In the genomic region with DNA sequence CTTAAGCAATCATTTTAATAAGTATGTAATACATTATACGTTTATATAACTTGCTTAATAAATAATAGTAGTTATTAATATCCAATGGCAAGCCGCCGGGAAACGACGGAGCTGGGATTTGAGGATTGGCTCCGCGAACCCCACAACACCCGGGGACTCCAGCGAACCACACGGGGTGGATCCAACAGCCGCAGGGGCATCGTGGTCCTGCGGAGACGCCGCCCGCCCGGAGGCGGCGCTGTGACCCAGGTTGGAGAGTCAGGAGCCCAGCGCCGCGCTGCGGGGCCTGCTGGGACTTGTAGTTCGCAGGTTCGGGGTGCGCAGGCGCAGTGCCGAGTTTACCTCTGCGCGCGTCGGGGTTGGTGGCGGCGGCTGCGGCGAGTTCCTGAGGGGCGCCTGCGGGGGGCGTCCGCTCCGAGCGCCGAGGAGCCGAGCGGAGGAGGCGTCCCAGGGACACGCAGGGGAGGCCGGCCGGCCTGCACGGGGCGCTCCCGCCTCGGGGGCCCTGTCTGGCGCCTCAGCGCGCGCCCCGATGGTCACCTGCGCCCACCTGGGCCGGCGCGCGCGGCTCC, we compare ENCODE assay signal across 8 cellular contexts. TPM values are rescaled to one million over a fixed set of nuclear protein-coding genes. Genes with fewer than 3 reads are reported as not detected.
A peak's percentile ranks its signal among the peaks of the same experiment; 100 is the strongest.
DNase-seq lines count a peak whose midpoint lies in the region; ATAC-seq and TF ChIP-seq lines count a peak whose summit lies in the region.

Gene ZNF554 (plus strand): TSS at position 329 of the 572 bp plus-strand sequence. CDS start 204 bp downstream, at position 533.

- no peaks in the 10 kb centered on the region for H3K9me3 ChIP-seq in BE2C

- no peaks in the 10 kb centered on the region for H3K27me3 ChIP-seq in BE2C

- TF ChIP-seq CTCF in BE2C (IDR thresholded peaks at IDR 0.05; ENCODE audit: low read depth, low read length) = peak; percentile 91
- peak; percentile 92 for TF ChIP-seq CTCF in choroid plexus epithelial cell (conservative IDR thresholded peaks at IDR 0.05; ENCODE audit: low read depth, low read length)

- ATAC-seq in HG03439 (IDR thresholded peaks at IDR 0.05; ENCODE audit: unreplicated experiment) = peak; percentile 87

- DNase-seq in BE2C (peak; percentile 99), NCI-H460 (ENCODE audit: extremely low read depth, low read depth) (peak; percentile 87), choroid plexus epithelial cell (ENCODE audit: low read depth) (peak; percentile 98), kidney tubule cell (ENCODE audit: low spot score) (peak; percentile 95)
- peak; percentile 99 for DNase-seq in activated CD4-positive, alpha-beta T cell treated with anti-CD3 and anti-CD28 coated beads for 24 hours (ENCODE audit: low read depth in 2 of 2)
- peak; percentile 97 for DNase-seq in stimulated activated CD4-positive, alpha-beta T cell treated with anti-CD3 and anti-CD28 coated beads, Interleukin-1b, Interleukin-23, amount 100 ng/mL, for 1 hour (ENCODE audit: low read depth in 2 of 2)

- no peaks in the 10 kb centered on the region for H3K4me1 ChIP-seq in BE2C

- H3K4me3 ChIP-seq in BE2C (ENCODE audit: low read depth, low read length) (peak within 1 kb of the TSS; percentile 71), choroid plexus epithelial cell (ENCODE audit: low read depth, low read length) (peak within 1 kb of the TSS; percentile 75)

- peaks cover 1% of the 10 kb centered on the region; the same call in 1 of the 2 replicates for H3K36me3 ChIP-seq in BE2C

- TF ChIP-seq POLR2A in GM19193 (IDR thresholded peaks at IDR 0.05; ENCODE audit: extremely low read depth, insufficient read depth, insufficient read length) = peak; percentile 29

RNA-seq across cellular contexts. Expression of gene ZNF554, which starts in this region (rescaled TPM):
- polyA plus RNA-seq in BE2C (2012; ENCODE audit: insufficient read depth, insufficient read length, low read depth) = 0.80 TPM
- total RNA-seq in NCI-H460 (2014; rRNA removed; shearing (Covaris generic)) = 0.63 and 0.69 TPM in 2 replicates
- 0.12 and 0.18 TPM in 2 replicates for polyA plus RNA-seq in NCI-H460 (2014; cell fraction: nucleus; rRNA removed)

Comparison
In these comparisons a context has a peak if more than half of its experiments do, and no peak if none do; other contexts are left out.
1. Peak in every context shown above with its lines: DNase-seq, ATAC-seq and H3K4me3 ChIP-seq.
2. Peak in DNase-seq in NCI-H460; RNA of the gene not detected or under 1 TPM.